In the genomic region with DNA sequence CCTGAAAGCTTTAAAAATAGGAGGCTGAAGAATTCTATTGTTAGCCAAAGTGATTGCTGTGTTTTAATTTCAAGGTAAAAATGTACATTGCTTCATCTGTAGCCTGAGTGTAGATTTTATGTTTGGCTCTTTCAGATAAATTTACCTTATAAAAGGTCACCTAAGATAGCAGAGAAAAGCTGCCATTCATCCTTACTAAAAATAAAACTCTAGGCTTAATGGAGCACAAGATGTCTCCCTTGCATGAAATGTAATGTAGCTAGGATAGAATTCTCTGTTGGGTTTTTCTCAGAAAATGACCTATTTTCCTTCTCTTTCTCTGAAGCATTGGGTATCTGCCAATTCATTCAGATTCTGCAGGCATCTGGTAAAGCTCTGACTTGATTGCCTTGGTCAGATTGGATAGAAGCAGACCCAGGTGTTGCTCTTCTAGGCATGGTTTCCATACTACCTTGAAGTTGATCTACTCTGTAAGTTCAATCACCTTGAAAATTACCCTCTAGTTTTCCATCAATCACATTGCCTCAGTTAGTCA, we compare ENCODE assay signal across 21 cellular contexts.
"Had no signal": no experiment of that assay in that cellular context is flagged by ENCODE, and none has a peak within 500 bp of the region (broad histone marks: within the 10 kb centered on the region; RNA-seq: fewer than 3 reads in every experiment).

No MANE protein-coding gene starts in this region.

- H3K4me1 ChIP-seq: Peyer's patch had no signal

- H3K36me3 ChIP-seq: MG63, Peyer's patch, WERI-Rb-1 had no signal

- H3K27me3 ChIP-seq: body of pancreas, MG63, Peyer's patch had no signal

- H3K27ac ChIP-seq: body of pancreas, Peyer's patch, WERI-Rb-1 had no signal

- H3K4me3 ChIP-seq: body of pancreas, MG63, Peyer's patch had no signal

- H3K9me3 ChIP-seq: body of pancreas, MG63, Peyer's patch had no signal

- DNase-seq: activated CD4-positive, alpha-beta memory T cell treated with anti-CD3 and anti-CD28 coated beads, Interleukin-2, amount 10 ng/mL, durations not matched to agents 7 days and 5 days; activated CD4-positive, alpha-beta T cell treated with anti-CD3 and anti-CD28 coated beads for 36 hours; activated CD4-positive, alpha-beta T cell treated with anti-CD3 and anti-CD28 coated beads, Interleukin-2, amount 50 U/mL, for 1 hour; activated T-cell treated with anti-CD3 and anti-CD28 coated beads for 4 hours; activated T-cell treated with anti-CD3 and anti-CD28 coated beads, Interleukin-2, amount 50 U/mL, for 48 hours; aorta; body of pancreas; MG63; MV-4-11; NCI-H1092 treated with DMSO at 0.1 percent for 48 hours; NCI-H1417 treated with DMSO at 0.1 percent for 48 hours; NCI-H1694 treated with DMSO at 0.1 percent for 48 hours; NCI-H2029 treated with DMSO at 0.1 percent for 48 hours; NCI-H345; NCI-H510A; NCI-H526 treated with DMSO at 0.1 percent for 48 hours; NCI-H82; Peyer's patch; SIG-M5; T-helper 1 cell; WERI-Rb-1 had no signal
